Comparison of ENCODE assay signal across 8 cellular contexts in genomic region chr1:108877858-108878257, GRCh38. TPM values are rescaled to one million over a fixed set of nuclear protein-coding genes. Genes with fewer than 3 reads are reported as not detected.
A peak's percentile ranks its signal among the peaks of the same experiment; 100 is the strongest.
DNase-seq lines count a peak whose midpoint lies in the region; ATAC-seq and TF ChIP-seq lines count a peak whose summit lies in the region.

No MANE protein-coding gene starts in this region.

- DNase-seq in AG09309 (ENCODE audit: low read depth) (no peak), GM23248 (peak; percentile 53), RWPE1 (ENCODE audit: low spot score) (no peak), GM03348 (ENCODE audit: low spot score) (no peak)
- no peak for DNase-seq in activated CD8-positive, alpha-beta T cell treated with anti-CD3 and anti-CD28 coated beads for 36 hours
- no peak for DNase-seq in stimulated activated naive B cell treated with anti-CD40 and anti-IgM and Interleukin-4, amounts not matched to agents 10 μg/mL and 1 μg/mL and 100 μg/mL, for 72 hours

- peaks cover 61% of the 10 kb centered on the region for H3K79me2 ChIP-seq in GM23248 (ENCODE audit: insufficient read depth)

- H3K9me2 ChIP-seq in GM23248 (ENCODE audit: insufficient read depth) = no peaks in the 10 kb centered on the region

- CTCF ChIA-PET in activated CD8-positive, alpha-beta T cell treated with anti-CD3 and anti-CD28 coated beads for 36 hours (lab: Charles Lee) = interaction anchor here (2.5 kb wide), 1 partner anchor 49 kb away, joined by 11 read pairs; no protein-coding TSS in a partner anchor
- CTCF ChIA-PET in RWPE1 (lab: Yijun Ruan, JAX) = no interaction called here

- in situ Hi-C loops in GM23248 (cut with MboI) = no loop called here

- H3K4me3 Mint-ChIP-seq in activated CD8-positive, alpha-beta T cell treated with anti-CD3 and anti-CD28 coated beads for 36 hours = peak overlapping the region; percentile 86
- peak overlapping the region; percentile 91 to 92 for H3K4me3 Mint-ChIP-seq in stimulated activated naive B cell treated with anti-CD40 and anti-IgM and Interleukin-4, amounts not matched to agents 10 μg/mL and 1 μg/mL and 100 μg/mL, for 72 hours

- peaks cover 6% of the 10 kb centered on the region for H3K4me1 Mint-ChIP-seq in activated CD8-positive, alpha-beta T cell treated with anti-CD3 and anti-CD28 coated beads for 36 hours (ENCODE audit: low read depth)
- H3K4me1 Mint-ChIP-seq in stimulated activated naive B cell treated with anti-CD40 and anti-IgM and Interleukin-4, amounts not matched to agents 10 μg/mL and 1 μg/mL and 100 μg/mL, for 72 hours = peaks cover 7 to 20% of the 10 kb centered on the region in 2 donors

- peaks cover 16% of the 10 kb centered on the region for H3K4me1 ChIP-seq in GM23248 (ENCODE audit: insufficient read depth)
- H3K4me1 ChIP-seq in iPS-20b (ENCODE audit: insufficient read depth, low read length) = 0 out of 2 replicates have a peak, but pooled peaks cover 5% of the 10 kb centered on the region

- H3K27ac ChIP-seq in GM23248 (peak overlapping the region; percentile 36; the same call in 1 of the 2 replicates), iPS-20b (ENCODE audit: low read length) (no peak overlapping the region), RWPE1 (no peak overlapping the region)

- no peaks in the 10 kb centered on the region for H3K9me3 Mint-ChIP-seq in activated CD8-positive, alpha-beta T cell treated with anti-CD3 and anti-CD28 coated beads for 36 hours
- H3K9me3 Mint-ChIP-seq in stimulated activated naive B cell treated with anti-CD40 and anti-IgM and Interleukin-4, amounts not matched to agents 10 μg/mL and 1 μg/mL and 100 μg/mL, for 72 hours = no peaks in the 10 kb centered on the region

- peaks cover 10% of the 10 kb centered on the region; the same call in 1 of the 2 replicates for H3F3A ChIP-seq in GM23248 (ENCODE audit: insufficient read depth)

- intact Hi-C loops in activated CD8-positive, alpha-beta T cell treated with anti-CD3 and anti-CD28 coated beads for 36 hours (cut with micrococcal nuclease) = no loop called here

- H3K9ac ChIP-seq in GM23248 (peak overlapping the region; percentile 86), iPS-20b (ENCODE audit: low read depth, low read length) (peak overlapping the region; percentile 76; the same call in 1 of the 2 replicates)

- H3K27ac Mint-ChIP-seq in activated CD8-positive, alpha-beta T cell treated with anti-CD3 and anti-CD28 coated beads for 36 hours = no peak overlapping the region
- H3K27ac Mint-ChIP-seq in stimulated activated naive B cell treated with anti-CD40 and anti-IgM and Interleukin-4, amounts not matched to agents 10 μg/mL and 1 μg/mL and 100 μg/mL, for 72 hours = peak overlapping the region; percentile 69

- H3K36me3 ChIP-seq in GM23248 (ENCODE audit: low read depth) = no peaks in the 10 kb centered on the region
- no peaks in the 10 kb centered on the region for H3K36me3 ChIP-seq in iPS-20b (ENCODE audit: insufficient read depth, low read depth, low read length)

- no peak for ATAC-seq in activated CD8-positive, alpha-beta T cell treated with anti-CD3 and anti-CD28 coated beads for 36 hours
- ATAC-seq in stimulated activated naive B cell treated with anti-CD40 and anti-IgM and Interleukin-4, amounts not matched to agents 10 μg/mL and 1 μg/mL and 100 μg/mL, for 72 hours (replicated peaks) = no peak
- ATAC-seq in HG03025 (IDR thresholded peaks at IDR 0.05; ENCODE audit: low FRiP score, unreplicated experiment) = no peak

- H3K27me3 Mint-ChIP-seq in activated CD8-positive, alpha-beta T cell treated with anti-CD3 and anti-CD28 coated beads for 36 hours = peaks cover 16% of the 10 kb centered on the region
- no peaks in the 10 kb centered on the region for H3K27me3 Mint-ChIP-seq in stimulated activated naive B cell treated with anti-CD40 and anti-IgM and Interleukin-4, amounts not matched to agents 10 μg/mL and 1 μg/mL and 100 μg/mL, for 72 hours

- no peaks in the 10 kb centered on the region for H4K20me1 ChIP-seq in GM23248 (ENCODE audit: insufficient read depth)

- H2AFZ ChIP-seq in GM23248 = peak overlapping the region; percentile 97

- TF ChIP-seq CTCF in AG09309 (IDR thresholded peaks at IDR 0.05; ENCODE audit: control insufficient read depth, insufficient read depth, low read depth, low read length, missing control alignments) (no peak), RWPE1 (conservative IDR thresholded peaks at IDR 0.05; ENCODE audit: low read depth) (no peak)
- no peak for TF ChIP-seq CTCF in activated CD8-positive, alpha-beta T cell treated with anti-CD3 and anti-CD28 coated beads for 36 hours (IDR thresholded peaks at IDR 0.05)

- H3K36me3 Mint-ChIP-seq in activated CD8-positive, alpha-beta T cell treated with anti-CD3 and anti-CD28 coated beads for 36 hours (ENCODE audit: low read depth) = no peaks in the 10 kb centered on the region
- H3K36me3 Mint-ChIP-seq in stimulated activated naive B cell treated with anti-CD40 and anti-IgM and Interleukin-4, amounts not matched to agents 10 μg/mL and 1 μg/mL and 100 μg/mL, for 72 hours = no peaks in the 10 kb centered on the region

- no peaks in the 10 kb centered on the region for H3K27me3 ChIP-seq in GM23248 (replicated peaks; ENCODE audit: insufficient read depth)
- peaks cover 14% of the 10 kb centered on the region for H3K27me3 ChIP-seq in iPS-20b (ENCODE audit: insufficient read depth, low read length)

- POLR2A ChIA-PET in activated CD8-positive, alpha-beta T cell treated with anti-CD3 and anti-CD28 coated beads for 36 hours (lab: Charles Lee) = interaction anchor here (1.0 kb wide), 1 partner anchor 14 kb away, joined by 3 read pairs; no protein-coding TSS in a partner anchor
- POLR2A ChIA-PET in RWPE1 (lab: Yijun Ruan, JAX; ENCODE audit: low non-redundant PET) = no interaction called here

- H3K9me3 ChIP-seq in GM23248 (ENCODE audit: low read depth) (no peaks in the 10 kb centered on the region), iPS-20b (ENCODE audit: insufficient read depth, low read depth, low read length) (no peaks in the 10 kb centered on the region)

- peak overlapping the region; percentile 83 for H3K4me2 ChIP-seq in GM23248 (ENCODE audit: unreplicated experiment)

- WGBS in GM23248 (ENCODE audit: low coverage in 1 of 2, low lambda C conversion rate in 2 of 2, missing lambda C conversion rate in 2 of 2), 2 experiments = 2 to 3% methylated on average over 8 of the region's 8 CpGs

- H3K4me3 ChIP-seq in AG09309 (ENCODE audit: control insufficient read depth, low read depth, low read length) (peak overlapping the region; percentile 94), GM23248 (peak overlapping the region; percentile 74), iPS-20b (ENCODE audit: low read length) (peak overlapping the region; percentile 85)

RNA-seq across cellular contexts. Expression of gene GPSM2, which starts 1.1 kb away (rescaled TPM):
- total RNA-seq in GM23248 (2014; rRNA removed; shearing (Covaris generic)) = 18.2 and 19.6 TPM in 2 replicates
- 13.6 and 15.5 TPM in 2 replicates for polyA plus RNA-seq in GM23248 (2016; fragmentation: Nextera tagmentation; extraction: Ambion mirVana)
- 10 to 100 TPM; 10.6 to 11.1 TPM for total RNA-seq in activated CD8-positive, alpha-beta T cell treated with anti-CD3 and anti-CD28 coated beads for 36 hours

RNA-seq across cellular contexts. Expression of gene AKNAD1, which starts 21.0 kb away (rescaled TPM):
- not detected in 2 replicates for total RNA-seq in GM23248 (2014; rRNA removed; shearing (Covaris generic))
- not detected in 2 replicates for polyA plus RNA-seq in GM23248 (2016; fragmentation: Nextera tagmentation; extraction: Ambion mirVana)
- total RNA-seq in activated CD8-positive, alpha-beta T cell treated with anti-CD3 and anti-CD28 coated beads for 36 hours = not detected
